ENCODE assay signal across 17 cellular contexts in genomic region chr2:74044999-74045398, GRCh38.
DNase-seq lines count a peak whose midpoint lies in the region; ATAC-seq, FAIRE-seq and TF ChIP-seq lines count a peak whose summit lies in the region.
"Had no signal": no experiment of that assay in that cellular context is flagged by ENCODE, and none has a peak within 500 bp of the region (broad histone marks: within the 10 kb centered on the region; RNA-seq: fewer than 3 reads in every experiment).

No MANE protein-coding gene starts in this region.

- H2AFZ ChIP-seq in endothelial cell of umbilical vein (ENCODE audit: low read depth, low read length), result no peak overlapping the region
- H2AFZ ChIP-seq: GM23248 had no signal

- H3K9ac ChIP-seq in endothelial cell of umbilical vein (replicated peaks; ENCODE audit: extremely low read depth, insufficient read depth, low read length), result no peak overlapping the region
- H3K9ac ChIP-seq: GM23248 had no signal

- no peaks in the 10 kb centered on the region for H3K9me3 Mint-ChIP-seq in activated naive CD4-positive, alpha-beta T cell treated with anti-CD3 and anti-CD28 coated beads, Interleukin-2, amount 50 U/mL, for 24 hours
- no peaks in the 10 kb centered on the region for H3K9me3 Mint-ChIP-seq in activated naive CD4-positive, alpha-beta T cell treated with anti-CD3 and anti-CD28 coated beads, Interleukin-2, amount 50 U/mL, for 72 hours
- H3K9me3 Mint-ChIP-seq in CD8-positive, alpha-beta T cell, result no peaks in the 10 kb centered on the region
- H3K9me3 Mint-ChIP-seq in type B pancreatic cell, result no peaks in the 10 kb centered on the region

- H3K27me3 ChIP-seq in CD8-positive, alpha-beta T cell (ENCODE audit: insufficient read depth, low read length), result no peaks in the 10 kb centered on the region
- H3K27me3 ChIP-seq in endothelial cell of umbilical vein (ENCODE audit: control insufficient read depth in 2 of 2, insufficient read depth in 2 of 2, low read length in 2 of 2) (no peaks in the 10 kb centered on the region), right cardiac atrium (ENCODE audit: control insufficient read depth, insufficient read depth) (no peaks in the 10 kb centered on the region)

- intact Hi-C loops in CD8-positive, alpha-beta T cell (cut with DNase I, micrococcal nuclease), result no loop called here
- intact Hi-C loops in endothelial cell of umbilical vein (cut with micrococcal nuclease) (no loop called here), right cardiac atrium (cut with DNase I) (no loop called here)

- peaks cover 20% of the 10 kb centered on the region for H3K4me1 ChIP-seq in CD8-positive, alpha-beta T cell (ENCODE audit: insufficient read depth, low read length)
- no peaks in the 10 kb centered on the region for H3K4me1 ChIP-seq in endothelial cell of umbilical vein (ENCODE audit: control insufficient read depth, extremely low read depth, insufficient read depth, low read length)
- peaks cover 6% of the 10 kb centered on the region for H3K4me1 ChIP-seq in right cardiac atrium (ENCODE audit: control insufficient read depth, insufficient read depth, low read length)

- POLR2A ChIA-PET in CD8-positive, alpha-beta T cell (lab: Charles Lee), result interaction anchor here (0.6 kb wide), 1 partner anchor 69 kb away, joined by 4 read pairs; no protein-coding TSS in a partner anchor
- POLR2A ChIA-PET in endothelial cell of umbilical vein (lab: Charles Lee), result no interaction called here

- no peaks in the 10 kb centered on the region for H3K27me3 Mint-ChIP-seq in activated naive CD4-positive, alpha-beta T cell treated with anti-CD3 and anti-CD28 coated beads, Interleukin-2, amount 50 U/mL, for 24 hours
- H3K27me3 Mint-ChIP-seq in CD8-positive, alpha-beta T cell (ENCODE audit: low read depth), result no peaks in the 10 kb centered on the region
- H3K27me3 Mint-ChIP-seq in type B pancreatic cell, result no peaks in the 10 kb centered on the region
- H3K27me3 Mint-ChIP-seq: B cell had no signal

- dilution Hi-C loops in endothelial cell of umbilical vein (cut with MboI; ENCODE audit: extremely low pct_ligation_motif_present, low sequenced_read_pairs), result no loop called here

- no peaks in the 10 kb centered on the region for H3K9me3 ChIP-seq in CD8-positive, alpha-beta T cell (ENCODE audit: low read length)
- no peaks in the 10 kb centered on the region for H3K9me3 ChIP-seq in endothelial cell of umbilical vein (replicated peaks; ENCODE audit: control insufficient read depth, insufficient read depth, low read length)
- H3K9me3 ChIP-seq in right cardiac atrium (ENCODE audit: control insufficient read depth, low read length), result no peaks in the 10 kb centered on the region

- H3K36me3 ChIP-seq in CD8-positive, alpha-beta T cell (ENCODE audit: insufficient read depth, low read length), result peaks cover 16% of the 10 kb centered on the region
- peaks cover 0 to 9% of the 10 kb centered on the region in 2 experiments for H3K36me3 ChIP-seq in endothelial cell of umbilical vein (ENCODE audit: control insufficient read depth in 2 of 2, extremely low read depth in 1 of 2, insufficient read depth in 2 of 2, low read length in 2 of 2)

- no TSS peak for BruUV-seq in endothelial cell of umbilical vein (replicated peaks; lab: Mats Ljungman, UMichigan)

- TF ChIP-seq POLR2A in endothelial cell of umbilical vein (IDR thresholded peaks at IDR 0.05; ENCODE audit: low read depth, low read length), result no peak

- no peak overlapping the region for H3K27ac ChIP-seq in CD8-positive, alpha-beta T cell (ENCODE audit: low read depth, low read length)
- H3K27ac ChIP-seq in endothelial cell of umbilical vein (ENCODE audit: insufficient read depth, low read depth, low read length) (no peak overlapping the region), right cardiac atrium (ENCODE audit: low read length) (no peak overlapping the region)
- H3K27ac ChIP-seq: C4-2B, GM23248, HL-60 had no signal

- FAIRE-seq in endothelial cell of umbilical vein (lab: Jason Lieb, UNC), result peak; percentile 12
- FAIRE-seq: A204.1, GM12878, GM19239, H54 had no signal

- H3K4me1 Mint-ChIP-seq in activated naive CD4-positive, alpha-beta T cell treated with anti-CD3 and anti-CD28 coated beads, Interleukin-2, amount 50 U/mL, for 24 hours, result peaks cover 70% of the 10 kb centered on the region
- H3K4me1 Mint-ChIP-seq in CD8-positive, alpha-beta T cell (ENCODE audit: low read depth), result peaks cover 47% of the 10 kb centered on the region
- H3K4me1 Mint-ChIP-seq in type B pancreatic cell (ENCODE audit: unreplicated experiment), result peaks cover 41% of the 10 kb centered on the region

- no peak overlapping the region for H3K4me3 ChIP-seq in CD8-positive, alpha-beta T cell (ENCODE audit: low read depth, low read length)
- no peak overlapping the region for H3K4me3 ChIP-seq in endothelial cell of umbilical vein (replicated peaks in 1 of 3; ENCODE audit: insufficient read depth in 1 of 3, low read depth in 1 of 3, low read length in 3 of 3)
- H3K4me3 ChIP-seq in right cardiac atrium (ENCODE audit: low read length), result no peak overlapping the region
- H3K4me3 ChIP-seq: GM12878, GM23248 had no signal

- TF ChIP-seq CTCF in CD8-positive, alpha-beta T cell (IDR thresholded peaks at IDR 0.05), result no peak
- TF ChIP-seq CTCF in endothelial cell of umbilical vein (IDR thresholded peaks at IDR 0.05; ENCODE audit: extremely low read depth in 1 of 2, insufficient read depth in 1 of 2, low read depth in 1 of 2, low read length in 2 of 2) (no peak), type B pancreatic cell (conservative IDR thresholded peaks at IDR 0.05) (no peak)

- H3K9me1 ChIP-seq in endothelial cell of umbilical vein (replicated peaks; ENCODE audit: control insufficient read depth, extremely low read depth, insufficient read depth, low read length), result no peaks in the 10 kb centered on the region

- no peak for DNase-seq in activated naive CD4-positive, alpha-beta T cell treated with anti-CD3 and anti-CD28 coated beads, Interleukin-2, amount 50 U/mL, for 72 hours (ENCODE audit: low spot score in 2 of 2)
- DNase-seq in CD8-positive, alpha-beta T cell, result no peak
- DNase-seq in endothelial cell of umbilical vein (ENCODE audit: low read depth, low spot score), result no peak
- no peak for DNase-seq in type B pancreatic cell (ENCODE audit: extremely low spot score, unreplicated experiment)
- no peak for DNase-seq in DMS 273 (lab: John Stamatoyannopoulos, UW; ENCODE audit: unreplicated experiment)
- no peak for DNase-seq in right cardiac atrium
- DNase-seq: DMS79 had no signal

- H4K20me1 ChIP-seq in endothelial cell of umbilical vein (replicated peaks; ENCODE audit: control insufficient read depth, extremely low read depth, insufficient read depth, low read length), result no peaks in the 10 kb centered on the region

- H3K36me3 Mint-ChIP-seq in activated naive CD4-positive, alpha-beta T cell treated with anti-CD3 and anti-CD28 coated beads, Interleukin-2, amount 50 U/mL, for 24 hours, result no peaks in the 10 kb centered on the region
- peaks cover 0 to 8% of the 10 kb centered on the region in 2 donors for H3K36me3 Mint-ChIP-seq in activated naive CD4-positive, alpha-beta T cell treated with anti-CD3 and anti-CD28 coated beads, Interleukin-2, amount 50 U/mL, for 72 hours
- H3K36me3 Mint-ChIP-seq in CD8-positive, alpha-beta T cell, result peaks cover 43% of the 10 kb centered on the region
- H3K36me3 Mint-ChIP-seq in type B pancreatic cell, result peaks cover 21% of the 10 kb centered on the region

- WGBS in right cardiac atrium, result 88% methylated on average over 3 of the region's 3 CpGs

- H3K4me3 Mint-ChIP-seq in activated naive CD4-positive, alpha-beta T cell treated with anti-CD3 and anti-CD28 coated beads, Interleukin-2, amount 50 U/mL, for 24 hours, result no peak overlapping the region
- H3K4me3 Mint-ChIP-seq in CD8-positive, alpha-beta T cell, result no peak overlapping the region
- no peak overlapping the region for H3K4me3 Mint-ChIP-seq in type B pancreatic cell
- H3K4me3 Mint-ChIP-seq: B cell had no signal

- no peak overlapping the region for H3K4me2 ChIP-seq in endothelial cell of umbilical vein (ENCODE audit: insufficient read depth, low read length)

- CTCF ChIA-PET in CD8-positive, alpha-beta T cell (lab: Charles Lee), result no interaction called here
- CTCF ChIA-PET in endothelial cell of umbilical vein (lab: Charles Lee), result no interaction called here

- H3K27ac Mint-ChIP-seq in activated naive CD4-positive, alpha-beta T cell treated with anti-CD3 and anti-CD28 coated beads, Interleukin-2, amount 50 U/mL, for 24 hours, result peak overlapping the region; percentile 72
- H3K27ac Mint-ChIP-seq in activated naive CD4-positive, alpha-beta T cell treated with anti-CD3 and anti-CD28 coated beads, Interleukin-2, amount 50 U/mL, for 72 hours, result peak overlapping the region in 1 of 2 donors; percentile 81
- H3K27ac Mint-ChIP-seq in CD8-positive, alpha-beta T cell, result peak overlapping the region; percentile 49
- peak overlapping the region; percentile 63 for H3K27ac Mint-ChIP-seq in type B pancreatic cell
- H3K27ac Mint-ChIP-seq: B cell had no signal

- no peaks in the 10 kb centered on the region for H3K79me2 ChIP-seq in endothelial cell of umbilical vein (ENCODE audit: control insufficient read depth, insufficient read depth, low read length)

- ATAC-seq in activated naive CD4-positive, alpha-beta T cell treated with anti-CD3 and anti-CD28 coated beads, Interleukin-2, amount 50 U/mL, for 72 hours, result no peak
- ATAC-seq in CD8-positive, alpha-beta T cell, result no peak
- no peak for ATAC-seq in right cardiac atrium
- ATAC-seq: GM12878, HCT116 had no signal

TF ChIP-seq in endothelial cell of umbilical vein, 7 proteins besides CTCF, POLR2A, EP300 and RAD21:
- no peak for TF ChIP-seq FOS (IDR thresholded peaks at IDR 0.05; ENCODE audit: borderline replicate concordance, insufficient read depth, low read length)
- TF ChIP-seq MYC (IDR thresholded peaks at IDR 0.05; ENCODE audit: low read depth, low read length), result no peak
- no peak for TF ChIP-seq MAX (IDR thresholded peaks at IDR 0.05; ENCODE audit: insufficient read depth, insufficient read length)
- TF ChIP-seq GATA2 (IDR thresholded peaks at IDR 0.05; ENCODE audit: insufficient read depth, insufficient read length, low read depth, low read length), result no peak
- TF ChIP-seq EZH2 (IDR thresholded peaks at IDR 0.05; ENCODE audit: borderline replicate concordance, low read depth, low read length, severe bottlenecking), result no peak
- TF ChIP-seq JUN (IDR thresholded peaks at IDR 0.05; ENCODE audit: borderline replicate concordance, insufficient read depth, insufficient read length, low read depth), result no peak
- no peak for TF ChIP-seq POLR2AphosphoS5 (IDR thresholded peaks at IDR 0.05; ENCODE audit: insufficient read depth, low read depth, low read length)
TF ChIP-seq in endothelial cell of umbilical vein: peak in this region for 0.
